In the genomic region with DNA sequence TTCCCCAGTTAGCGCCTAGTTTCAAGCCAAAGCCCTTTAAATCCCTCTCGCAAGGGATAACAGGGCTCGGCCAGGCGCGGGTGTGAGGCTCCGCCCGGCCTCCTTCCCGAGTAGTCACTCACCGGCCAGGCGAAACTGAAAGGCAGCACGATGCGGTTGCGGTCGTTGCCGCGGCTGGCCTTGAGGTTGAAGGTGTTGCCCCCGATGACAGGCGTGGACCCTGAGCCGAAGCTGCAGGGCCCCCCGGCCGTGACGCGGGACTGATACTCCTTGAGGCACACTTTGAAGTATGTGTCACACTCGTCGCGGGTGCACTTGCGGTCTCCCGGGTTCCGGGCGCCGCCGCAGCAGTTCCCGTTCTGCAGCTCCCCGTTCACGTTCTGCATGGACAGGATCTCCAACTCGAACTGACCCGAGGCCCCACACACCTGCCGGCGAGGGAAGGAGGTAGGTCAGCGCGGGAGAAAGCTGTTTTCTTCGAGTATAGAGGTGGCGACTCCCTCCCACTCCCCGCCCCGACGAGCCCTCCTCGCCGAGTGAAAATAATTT, we compare ENCODE assay signal across 1 cellular context.
TF ChIP-seq lines count a peak whose summit lies in the region.

No MANE protein-coding gene starts in this region.

TF ChIP-seq in WTC11, 78 proteins besides CTCF, POLR2A, EP300 and RAD21 (continued from another document):
- TF ChIP-seq, protein P1, sequence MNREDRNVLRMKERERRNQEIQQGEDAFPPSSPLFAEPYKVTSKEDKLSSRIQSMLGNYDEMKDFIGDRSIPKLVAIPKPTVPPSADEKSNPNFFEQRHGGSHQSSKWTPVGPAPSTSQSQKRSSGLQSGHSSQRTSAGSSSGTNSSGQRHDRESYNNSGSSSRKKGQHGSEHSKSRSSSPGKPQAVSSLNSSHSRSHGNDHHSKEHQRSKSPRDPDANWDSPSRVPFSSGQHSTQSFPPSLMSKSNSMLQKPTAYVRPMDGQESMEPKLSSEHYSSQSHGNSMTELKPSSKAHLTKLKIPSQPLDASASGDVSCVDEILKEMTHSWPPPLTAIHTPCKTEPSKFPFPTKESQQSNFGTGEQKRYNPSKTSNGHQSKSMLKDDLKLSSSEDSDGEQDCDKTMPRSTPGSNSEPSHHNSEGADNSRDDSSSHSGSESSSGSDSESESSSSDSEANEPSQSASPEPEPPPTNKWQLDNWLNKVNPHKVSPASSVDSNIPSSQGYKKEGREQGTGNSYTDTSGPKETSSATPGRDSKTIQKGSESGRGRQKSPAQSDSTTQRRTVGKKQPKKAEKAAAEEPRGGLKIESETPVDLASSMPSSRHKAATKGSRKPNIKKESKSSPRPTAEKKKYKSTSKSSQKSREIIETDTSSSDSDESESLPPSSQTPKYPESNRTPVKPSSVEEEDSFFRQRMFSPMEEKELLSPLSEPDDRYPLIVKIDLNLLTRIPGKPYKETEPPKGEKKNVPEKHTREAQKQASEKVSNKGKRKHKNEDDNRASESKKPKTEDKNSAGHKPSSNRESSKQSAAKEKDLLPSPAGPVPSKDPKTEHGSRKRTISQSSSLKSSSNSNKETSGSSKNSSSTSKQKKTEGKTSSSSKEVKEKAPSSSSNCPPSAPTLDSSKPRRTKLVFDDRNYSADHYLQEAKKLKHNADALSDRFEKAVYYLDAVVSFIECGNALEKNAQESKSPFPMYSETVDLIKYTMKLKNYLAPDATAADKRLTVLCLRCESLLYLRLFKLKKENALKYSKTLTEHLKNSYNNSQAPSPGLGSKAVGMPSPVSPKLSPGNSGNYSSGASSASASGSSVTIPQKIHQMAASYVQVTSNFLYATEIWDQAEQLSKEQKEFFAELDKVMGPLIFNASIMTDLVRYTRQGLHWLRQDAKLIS (CRISPR knock-in tag; IDR thresholded peaks at IDR 0.05; ENCODE audit: borderline replicate concordance): no peak
- TF ChIP-seq, protein P2, sequence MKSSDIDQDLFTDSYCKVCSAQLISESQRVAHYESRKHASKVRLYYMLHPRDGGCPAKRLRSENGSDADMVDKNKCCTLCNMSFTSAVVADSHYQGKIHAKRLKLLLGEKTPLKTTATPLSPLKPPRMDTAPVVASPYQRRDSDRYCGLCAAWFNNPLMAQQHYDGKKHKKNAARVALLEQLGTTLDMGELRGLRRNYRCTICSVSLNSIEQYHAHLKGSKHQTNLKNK (CRISPR knock-in tag; IDR thresholded peaks at IDR 0.05): no peak
- TF ChIP-seq EMX1 (CRISPR knock-in tag; IDR thresholded peaks at IDR 0.05): no peak
- TF ChIP-seq KAT7 (CRISPR knock-in tag; IDR thresholded peaks at IDR 0.05; ENCODE audit: borderline replicate concordance): 0 out of 2 replicates have a peak, but pooled peaks have one; percentile 19
